ENCODE assay signal across 8 cellular contexts in genomic region chr11:45146072-45147016, GRCh38. TPM values are rescaled to one million over a fixed set of nuclear protein-coding genes. Genes with fewer than 3 reads are reported as not detected.
DNase-seq lines count a peak whose midpoint lies in the region; ATAC-seq, FAIRE-seq and TF ChIP-seq lines count a peak whose summit lies in the region.

Gene PRDM11, plus strand, starts transcription at chr11:45146639. Its CDS starts 35,128 bp downstream, at chr11:45181767.

- ATAC-seq in HG02840 (IDR thresholded peaks at IDR 0.05; ENCODE audit: low FRiP score, unreplicated experiment), result peak; percentile 33

- peak within 1 kb of the TSS; percentile 94 for H3K27ac Mint-ChIP-seq in endothelial cell (ENCODE audit: unreplicated experiment)

- TF ChIP-seq CTCF in endothelial cell (IDR thresholded peaks at IDR 0.05; ENCODE audit: unreplicated experiment), result no peak

- peak; percentile 56 for FAIRE-seq in GM12891 (lab: Jason Lieb, UNC)

- H3K36me3 Mint-ChIP-seq in endothelial cell (ENCODE audit: low read depth, unreplicated experiment), result peaks cover 16% of the 10 kb centered on the region

- DNase-seq in 8988T (peak; percentile 91), GM12891 (ENCODE audit: insufficient read length, low spot score) (peak; percentile 46), NCI-H2081 (lab: John Stamatoyannopoulos, UW) (peak; percentile 56 to 79), endothelial cell (ENCODE audit: low spot score) (peak; percentile 60), mesenteric fat pad (ENCODE audit: low spot score) (peak; percentile 91)
- DNase-seq in activated CD4-positive, alpha-beta T cell treated with anti-CD3 and anti-CD28 coated beads, Interleukin-2, amount 50 U/mL, for 4 hours, result peak; percentile 58 to 69
- peak; percentile 64 for DNase-seq in stimulated activated CD8-positive, alpha-beta memory T cell treated with anti-CD3 and anti-CD28 coated beads, Interleukin-4, amount 100 ng/mL, for 48 hours

- no peak for TF ChIP-seq POLR2A in GM12891 (IDR thresholded peaks at IDR 0.05; ENCODE audit: low read depth, low read length)

- no peaks in the 10 kb centered on the region for H3K9me3 Mint-ChIP-seq in endothelial cell (ENCODE audit: unreplicated experiment)

- peaks cover 23% of the 10 kb centered on the region for H3K4me1 Mint-ChIP-seq in endothelial cell (ENCODE audit: unreplicated experiment)

- peaks cover 26% of the 10 kb centered on the region for H3K27me3 Mint-ChIP-seq in endothelial cell (ENCODE audit: unreplicated experiment)

- H3K4me3 Mint-ChIP-seq in endothelial cell (ENCODE audit: unreplicated experiment), result peak within 1 kb of the TSS; percentile 93

TF ChIP-seq in GM12891, 5 proteins besides CTCF, POLR2A, EP300 and RAD21:
- TF ChIP-seq TAF1 (IDR thresholded peaks at IDR 0.05; ENCODE audit: low read depth, low read length), result no peak; the same call in 1 of the 2 replicates
- TF ChIP-seq PAX5 (IDR thresholded peaks at IDR 0.05; ENCODE audit: insufficient read depth, low read length, severe bottlenecking), result no peak
- TF ChIP-seq SPI1 (IDR thresholded peaks at IDR 0.05; ENCODE audit: low read depth, low read length), result no peak
- TF ChIP-seq POLR2AphosphoS5 (IDR thresholded peaks at IDR 0.05; ENCODE audit: low read depth, low read length), result no peak
- no peak for TF ChIP-seq POU2F2 (IDR thresholded peaks at IDR 0.05; ENCODE audit: low read depth, low read length)

RNA-seq across cellular contexts. Expression of gene PRDM11, which starts in this region (rescaled TPM):
- 0.94 TPM for polyA plus RNA-seq in GM12891 (2012; ENCODE audit: low read depth, missing spikeins)
- total RNA-seq in endothelial cell (ENCODE audit: unreplicated experiment) (16.0 TPM), mesenteric fat pad (11.2 TPM)

Comparison
In these comparisons a context has a peak if more than half of its experiments do, and no peak if none do; other contexts are left out.
1. Peak in every context shown above with its lines: DNase-seq and ATAC-seq.